Comparison of ENCODE assay signal across 34 cellular contexts in the genomic region with DNA sequence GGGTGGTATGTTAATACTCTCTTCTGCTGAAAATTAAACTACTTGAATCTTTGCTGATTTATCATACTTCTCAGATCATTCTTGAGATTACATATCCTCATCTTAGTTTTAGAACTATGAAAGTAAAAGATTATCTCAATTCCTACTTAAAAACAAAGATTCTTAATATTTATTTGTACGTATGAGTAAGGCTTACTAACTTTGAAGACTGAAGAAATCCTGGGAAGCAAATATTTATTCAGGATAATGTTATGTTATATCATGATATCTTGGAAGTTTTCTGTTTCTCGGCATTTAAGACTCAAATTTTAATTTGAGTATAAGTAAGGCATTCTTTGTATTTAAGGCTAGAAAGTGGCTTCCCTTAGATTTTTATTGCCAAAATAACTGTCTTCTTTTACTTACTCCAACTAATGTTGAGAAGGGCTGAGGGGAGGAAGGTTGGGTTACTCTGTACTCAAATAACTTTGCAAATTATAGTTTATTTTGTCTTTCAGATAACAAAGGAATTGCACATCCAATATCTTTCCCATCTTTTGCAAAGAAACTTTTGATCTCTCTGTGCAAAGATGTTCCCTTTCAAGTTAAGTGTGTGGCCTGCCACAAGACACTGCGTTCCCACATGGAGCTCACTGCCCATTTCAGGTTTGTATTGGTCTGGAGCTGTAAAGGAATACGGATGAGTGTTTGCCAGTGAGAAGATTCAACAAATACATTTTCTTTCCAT.
"Had no signal": no experiment of that assay in that cellular context is flagged by ENCODE, and none has a peak within 500 bp of the region (broad histone marks: within the 10 kb centered on the region; RNA-seq: fewer than 3 reads in every experiment).

No MANE protein-coding gene starts in this region.

- H3K9me3 ChIP-seq: esophagus squamous epithelium, gastroesophageal sphincter had no signal

- H3K4me1 ChIP-seq: esophagus squamous epithelium, gastroesophageal sphincter, heart right ventricle had no signal

- DNase-seq: activated CD4-positive, alpha-beta memory T cell treated with anti-CD3 and anti-CD28 coated beads for 36 hours; activated CD4-positive, alpha-beta T cell treated with anti-CD3 and anti-CD28 coated beads for 36 hours; activated CD4-positive, alpha-beta T cell treated with anti-CD3 and anti-CD28 coated beads, Interleukin-2, amount 10 ng/mL, durations not matched to agents 24 days and 14 days; activated CD4-positive, CD25-positive, alpha-beta regulatory T cell; activated CD4-positive, CD25-positive, alpha-beta regulatory T cell treated with anti-CD3 and anti-CD28 coated beads, Interleukin-2, amount 50 U/mL, for 72 hours; activated CD8-positive, alpha-beta memory T cell treated with anti-CD3 and anti-CD28 coated beads, Interleukin-2, amount 10 ng/mL, durations not matched to agents 7 days and 5 days; activated CD8-positive, alpha-beta memory T cell treated with anti-CD3 and anti-CD28 coated beads, Interleukin-2, amount 50 U/mL, for 4 hours; activated CD8-positive, alpha-beta T cell treated with anti-CD3 and anti-CD28 coated beads, Interleukin-2, amount 10 ng/mL, durations not matched to agents 7 days and 5 days; activated effector memory CD4-positive, alpha-beta T cell treated with anti-CD3 and anti-CD28 coated beads, Interleukin-2, amount 50 U/mL, for 16 hours; activated naive CD4-positive, alpha-beta T cell treated with anti-CD3 and anti-CD28 coated beads, Interleukin-2, amount 50 U/mL, for 16 hours; activated T-cell treated with anti-CD3 and anti-CD28 coated beads, Interleukin-2, amount 50 U/mL, for 1 hour; activated T-cell treated with anti-CD3 and anti-CD28 coated beads, Interleukin-2, amount 50 U/mL, for 48 hours; amniotic stem cell; anterior cingulate cortex; brain microvascular endothelial cell; dorsolateral prefrontal cortex; effector memory CD4-positive, alpha-beta T cell; endodermal cell; esophagus squamous epithelium; foreskin melanocyte; heart right ventricle; T-cell had no signal

- H3K27ac Mint-ChIP-seq: activated CD4-positive, alpha-beta memory T cell treated with anti-CD3 and anti-CD28 coated beads for 36 hours; activated CD4-positive, alpha-beta T cell treated with anti-CD3 and anti-CD28 coated beads for 36 hours; activated CD4-positive, alpha-beta T cell treated with anti-CD3 and anti-CD28 coated beads, Interleukin-2, amount 10 ng/mL, durations not matched to agents 24 days and 14 days; activated CD8-positive, alpha-beta memory T cell treated with anti-CD3 and anti-CD28 coated beads, Interleukin-2, amount 10 ng/mL, durations not matched to agents 7 days and 5 days; activated CD8-positive, alpha-beta T cell treated with anti-CD3 and anti-CD28 coated beads, Interleukin-2, amount 10 ng/mL, durations not matched to agents 7 days and 5 days; activated naive CD8-positive, alpha-beta T cell; activated T-helper 1 cell treated with anti-CD3 and anti-CD28 coated beads, Interleukin-12 subunit alpha, Interleukin-12 subunit beta, Interleukin-2, Interleukin-4 antibody, amounts not matched to agents 30 ng/mL and 10 ng/mL and 1 ng/mL, durations not matched to agents 14 hours and 24 hours and 36 hours; activated T-helper 2 cell treated with anti-CD3 and anti-CD28 coated beads, Interferon-gamma antibody, Interleukin-2, Interleukin-4, amounts not matched to agents 10 μg/mL and 5 μg/mL and 100 μg/mL, durations not matched to agents 14 hours and 24 hours and 36 hours; dendritic cell treated with granulocyte-macrophage colony-stimulating factor and Interleukin-4, amounts not matched to agents 40 ng/mL and 50 ng/mL, for 4 days; endodermal cell; T-cell; T-helper 1 cell treated with Interleukin-12 subunit alpha and Interleukin-12 subunit beta and Interleukin-4 antibody, amounts not matched to agents 30 μg/mL and 1 μg/mL, for 36 hours had no signal

- H3K27me3 ChIP-seq: brain microvascular endothelial cell, dorsolateral prefrontal cortex, esophagus squamous epithelium, gastroesophageal sphincter, heart right ventricle had no signal

- H3K4me3 Mint-ChIP-seq: activated CD4-positive, alpha-beta memory T cell treated with anti-CD3 and anti-CD28 coated beads for 36 hours; activated CD4-positive, alpha-beta T cell treated with anti-CD3 and anti-CD28 coated beads for 36 hours; activated CD4-positive, alpha-beta T cell treated with anti-CD3 and anti-CD28 coated beads, Interleukin-2, amount 10 ng/mL, durations not matched to agents 24 days and 14 days; activated CD8-positive, alpha-beta memory T cell treated with anti-CD3 and anti-CD28 coated beads, Interleukin-2, amount 10 ng/mL, durations not matched to agents 7 days and 5 days; activated CD8-positive, alpha-beta T cell treated with anti-CD3 and anti-CD28 coated beads, Interleukin-2, amount 10 ng/mL, durations not matched to agents 7 days and 5 days; activated naive CD8-positive, alpha-beta T cell; activated T-helper 1 cell treated with anti-CD3 and anti-CD28 coated beads, Interleukin-12 subunit alpha, Interleukin-12 subunit beta, Interleukin-2, Interleukin-4 antibody, amounts not matched to agents 30 ng/mL and 10 ng/mL and 1 ng/mL, durations not matched to agents 14 hours and 24 hours and 36 hours; central memory CD8-positive, alpha-beta T cell; dendritic cell treated with granulocyte-macrophage colony-stimulating factor and Interleukin-4, amounts not matched to agents 40 ng/mL and 50 ng/mL, for 4 days; endodermal cell; T-cell; T-helper 1 cell treated with Interleukin-12 subunit alpha and Interleukin-12 subunit beta and Interleukin-4 antibody, amounts not matched to agents 30 μg/mL and 1 μg/mL, for 36 hours had no signal

- ATAC-seq: activated CD4-positive, alpha-beta T cell treated with anti-CD3 and anti-CD28 coated beads for 36 hours; activated CD8-positive, alpha-beta memory T cell treated with anti-CD3 and anti-CD28 coated beads, Interleukin-2, amount 10 ng/mL, durations not matched to agents 7 days and 5 days; activated CD8-positive, alpha-beta T cell treated with anti-CD3 and anti-CD28 coated beads, Interleukin-2, amount 10 ng/mL, durations not matched to agents 7 days and 5 days; gastroesophageal sphincter; heart right ventricle; T-cell had no signal

- H3K27me3 Mint-ChIP-seq: activated CD4-positive, alpha-beta memory T cell treated with anti-CD3 and anti-CD28 coated beads for 36 hours; activated CD4-positive, alpha-beta T cell treated with anti-CD3 and anti-CD28 coated beads for 36 hours; activated CD4-positive, alpha-beta T cell treated with anti-CD3 and anti-CD28 coated beads, Interleukin-2, amount 10 ng/mL, durations not matched to agents 24 days and 14 days; activated CD8-positive, alpha-beta memory T cell treated with anti-CD3 and anti-CD28 coated beads, Interleukin-2, amount 10 ng/mL, durations not matched to agents 7 days and 5 days; activated naive CD8-positive, alpha-beta T cell; central memory CD8-positive, alpha-beta T cell; dendritic cell treated with granulocyte-macrophage colony-stimulating factor and Interleukin-4, amounts not matched to agents 40 ng/mL and 50 ng/mL, for 4 days; T-cell had no signal

- H3K4me3 ChIP-seq: coronary artery, dorsolateral prefrontal cortex, esophagus squamous epithelium, gastroesophageal sphincter, heart right ventricle had no signal

- H3K27ac ChIP-seq: brain microvascular endothelial cell, coronary artery, dorsolateral prefrontal cortex, epithelial cell of prostate, esophagus squamous epithelium, gastroesophageal sphincter, heart right ventricle had no signal

- FAIRE-seq: astrocyte, bronchial epithelial cell, endothelial cell of umbilical vein had no signal

- H3K4me1 Mint-ChIP-seq: endodermal cell had no signal

- H3K9me3 Mint-ChIP-seq: activated CD4-positive, alpha-beta memory T cell treated with anti-CD3 and anti-CD28 coated beads for 36 hours; activated T-helper 2 cell treated with anti-CD3 and anti-CD28 coated beads, Interferon-gamma antibody, Interleukin-2, Interleukin-4, amounts not matched to agents 10 μg/mL and 5 μg/mL and 100 μg/mL, durations not matched to agents 14 hours and 24 hours and 36 hours; central memory CD8-positive, alpha-beta T cell; dendritic cell treated with granulocyte-macrophage colony-stimulating factor and Interleukin-4, amounts not matched to agents 40 ng/mL and 50 ng/mL, for 4 days; T-helper 1 cell treated with Interleukin-12 subunit alpha and Interleukin-12 subunit beta and Interleukin-4 antibody, amounts not matched to agents 30 μg/mL and 1 μg/mL, for 36 hours had no signal
